9 cellular contexts compared by ENCODE assay signal in genomic region chr9:91131433-91131839, GRCh38.
DNase-seq lines count a peak whose midpoint lies in the region; ATAC-seq and TF ChIP-seq lines count a peak whose summit lies in the region.
"Had no signal": no experiment of that assay in that cellular context is flagged by ENCODE, and none has a peak within 500 bp of the region (broad histone marks: within the 10 kb centered on the region; RNA-seq: fewer than 3 reads in every experiment).

No MANE protein-coding gene starts in this region.

- CTCF ChIA-PET in WTC11 (lab: Charles Lee) = interaction anchor here (1.0 kb wide), 1 partner anchor 216 kb away, joined by 4 read pairs; no protein-coding TSS in a partner anchor

- ATAC-seq in HG03060 (IDR thresholded peaks at IDR 0.05; ENCODE audit: low read depth, unreplicated experiment) = peak; percentile 55
- no peak for ATAC-seq in WTC11

- H3K9me3 Mint-ChIP-seq in WTC11 = peaks cover 4% of the 10 kb centered on the region

- peak; percentile 21 for TF ChIP-seq POLR2A in erythroblast (IDR thresholded peaks at IDR 0.05; ENCODE audit: low read length)

- DNase-seq in AG09319 (ENCODE audit: extremely low read depth, low read depth) (peak; percentile 90), erythroblast (lab: John Stamatoyannopoulos, UW) (no peak), NCI-H510A (lab: John Stamatoyannopoulos, UW) (no peak), SKM-1 (lab: John Stamatoyannopoulos, UW; ENCODE audit: unreplicated experiment) (no peak), WTC11 (ENCODE audit: low spot score) (no peak)
- DNase-seq in activated CD4-positive, CD25-positive, alpha-beta regulatory T cell treated with anti-CD3 and anti-CD28 coated beads, Interleukin-2, amount 50 U/mL, for 72 hours = peak; percentile 52
- peak; percentile 74 to 82 for DNase-seq in stimulated activated CD4-positive, alpha-beta T cell treated with anti-CD3 and anti-CD28 coated beads, Interleukin-15, amount 100 ng/mL, for 48 hours (ENCODE audit: low read depth in 2 of 2)

- H3K4me1 Mint-ChIP-seq in WTC11 = no peaks in the 10 kb centered on the region
- H3K4me1 Mint-ChIP-seq: brain had no signal

- H3K36me3 Mint-ChIP-seq in WTC11 = no peaks in the 10 kb centered on the region
- H3K36me3 Mint-ChIP-seq: brain had no signal

- POLR2A ChIA-PET in WTC11 (lab: Charles Lee) = interaction anchor here (0.7 kb wide), 1 partner anchor 12 kb away, joined by 4 read pairs; no protein-coding TSS in a partner anchor

- H3K27ac Mint-ChIP-seq in WTC11 = no peak overlapping the region

- no peaks in the 10 kb centered on the region for H3K27me3 Mint-ChIP-seq in WTC11 (ENCODE audit: low read depth)

- H3K4me3 Mint-ChIP-seq in WTC11 = no peak overlapping the region
- H3K4me3 Mint-ChIP-seq: brain had no signal

- TF ChIP-seq CTCF in AG09319 (IDR thresholded peaks at IDR 0.05; ENCODE audit: low read depth, low read length) (no peak), WTC11 (IDR thresholded peaks at IDR 0.05) (no peak)

TF ChIP-seq in WTC11, 78 proteins besides CTCF, POLR2A, EP300 and RAD21:
- TF ChIP-seq SP1 (CRISPR knock-in tag; conservative IDR thresholded peaks at IDR 0.05) (no peak), IRF1 (CRISPR knock-in tag; IDR thresholded peaks at IDR 0.05) (no peak), NR1H2 (CRISPR knock-in tag; IDR thresholded peaks at IDR 0.05) (no peak), TP53 (CRISPR knock-in tag; IDR thresholded peaks at IDR 0.05) (no peak), ATF6 (CRISPR knock-in tag; IDR thresholded peaks at IDR 0.05) (no peak), ATF1 (CRISPR knock-in tag; IDR thresholded peaks at IDR 0.05) (no peak), ZNF416 (CRISPR knock-in tag; IDR thresholded peaks at IDR 0.05) (no peak), ZNF317 (CRISPR knock-in tag; IDR thresholded peaks at IDR 0.05; ENCODE audit: borderline replicate concordance, low read depth) (no peak), FOXP4 (CRISPR knock-in tag; IDR thresholded peaks at IDR 0.05) (no peak), SMAD3 (CRISPR knock-in tag; IDR thresholded peaks at IDR 0.05; ENCODE audit: borderline replicate concordance) (no peak), TEAD4 (CRISPR knock-in tag; IDR thresholded peaks at IDR 0.05) (no peak), GTF2I (CRISPR knock-in tag; conservative IDR thresholded peaks at IDR 0.05) (no peak), STAT6 (CRISPR knock-in tag; conservative IDR thresholded peaks at IDR 0.05; ENCODE audit: low read depth) (no peak), NFATC4 (CRISPR knock-in tag; IDR thresholded peaks at IDR 0.05) (no peak)
TF ChIP-seq in WTC11: peak in this region for 0.

Comparison
In these comparisons a context has a peak if more than half of its experiments do, and no peak if none do; other contexts are left out.
1. DNase-seq: peak in AG09319 (single experiment), activated CD4-positive, CD25-positive, alpha-beta regulatory T cell treated with anti-CD3 and anti-CD28 coated beads, Interleukin-2, amount 50 U/mL, for 72 hours (single experiment) and stimulated activated CD4-positive, alpha-beta T cell treated with anti-CD3 and anti-CD28 coated beads, Interleukin-15, amount 100 ng/mL, for 48 hours (2 of 2); none in erythroblast (0 of 2), NCI-H510A (single experiment), SKM-1 (single experiment) and WTC11 (single experiment).